14 cellular contexts compared by ENCODE assay signal in genomic region chr17:9512323-9513168, GRCh38.
DNase-seq lines count a peak whose midpoint lies in the region; ATAC-seq, FAIRE-seq and TF ChIP-seq lines count a peak whose summit lies in the region.
"Had no signal": no experiment of that assay in that cellular context is flagged by ENCODE, and none has a peak within 500 bp of the region (broad histone marks: within the 10 kb centered on the region; RNA-seq: fewer than 3 reads in every experiment).

No MANE protein-coding gene starts in this region.

- no peak overlapping the region for H3K4me2 ChIP-seq in mesenchymal stem cell (ENCODE audit: low read length, poor library complexity, severe bottlenecking)

- H4K8ac ChIP-seq in mesenchymal stem cell (ENCODE audit: low read length) = no peak overlapping the region

- no peaks in the 10 kb centered on the region for H3K27me3 ChIP-seq in mesenchymal stem cell (ENCODE audit: control insufficient read depth in 1 of 2, insufficient read depth in 1 of 2, low read length in 2 of 2)
- H3K27me3 ChIP-seq: suprapubic skin had no signal

- no peak overlapping the region for H3K18ac ChIP-seq in mesenchymal stem cell (ENCODE audit: low read depth in 1 of 2, low read length in 2 of 2)

- peaks cover 3% of the 10 kb centered on the region for H3K4me1 ChIP-seq in mesenchymal stem cell (ENCODE audit: control insufficient read depth, insufficient read depth, low read depth, low read length)
- H3K4me1 ChIP-seq: suprapubic skin had no signal

- H2BK12ac ChIP-seq in mesenchymal stem cell (ENCODE audit: low read length in 2 of 2) = no peak overlapping the region

- H2AK5ac ChIP-seq in mesenchymal stem cell (ENCODE audit: low read length, severe bottlenecking) = no peak overlapping the region

- H3K4me3 ChIP-seq in NB4 (ENCODE audit: low read depth, low read length) (no peak overlapping the region), cardiac fibroblast (replicated peaks in 1 of 2; ENCODE audit: low read depth in 2 of 2, low read length in 2 of 2) (no peak overlapping the region), mesenchymal stem cell (ENCODE audit: insufficient read depth in 1 of 2, low read depth in 1 of 2, low read length in 2 of 2) (no peak overlapping the region)
- H3K4me3 ChIP-seq: mucosa of descending colon, suprapubic skin had no signal

- no peaks in the 10 kb centered on the region for H3K36me3 ChIP-seq in mesenchymal stem cell (ENCODE audit: control insufficient read depth in 1 of 2, insufficient read depth in 2 of 2, low read depth in 1 of 2, low read length in 2 of 2)
- H3K36me3 ChIP-seq: suprapubic skin had no signal

- H3K14ac ChIP-seq in mesenchymal stem cell (ENCODE audit: low read length in 2 of 2) = no peak overlapping the region

- H3K27ac ChIP-seq in mesenchymal stem cell (ENCODE audit: low read length, poor library complexity, severe bottlenecking) (peak overlapping the region; percentile 32), substantia nigra (ENCODE audit: low read depth, low read length, poor library complexity, severe bottlenecking) (no peak overlapping the region)
- H3K27ac ChIP-seq: suprapubic skin had no signal

- H3K79me1 ChIP-seq in mesenchymal stem cell (replicated peaks; ENCODE audit: low read length, poor library complexity, severe bottlenecking) = peaks cover 7% of the 10 kb centered on the region

- no peak overlapping the region for H3K23ac ChIP-seq in mesenchymal stem cell (ENCODE audit: low read length in 2 of 2)

- no peak for TF ChIP-seq CTCF in NB4 (IDR thresholded peaks at IDR 0.05; ENCODE audit: low read depth, low read length)
- TF ChIP-seq CTCF in cardiac fibroblast (IDR thresholded peaks at IDR 0.05; ENCODE audit: low read depth, low read length) = no peak

- peak; percentile 96 for FAIRE-seq in H54 (lab: Jason Lieb, UNC)

- H3K9me3 ChIP-seq in mesenchymal stem cell (ENCODE audit: control insufficient read depth, low read length) = peaks cover 23% of the 10 kb centered on the region

- no peak overlapping the region for H2AFZ ChIP-seq in mesenchymal stem cell (ENCODE audit: low read depth, low read length)

- H3K9ac ChIP-seq in mesenchymal stem cell (ENCODE audit: low read length) = no peak overlapping the region

- H2BK120ac ChIP-seq in mesenchymal stem cell (ENCODE audit: low read depth, low read length) = no peak overlapping the region

- no peak for TF ChIP-seq POLR2A in H54 (IDR thresholded peaks at IDR 0.05; ENCODE audit: low read depth, low read length)
- no peak for TF ChIP-seq POLR2A in NB4 (IDR thresholded peaks at IDR 0.05; ENCODE audit: extremely low read depth, insufficient read length)

- no peak overlapping the region for H2BK5ac ChIP-seq in mesenchymal stem cell (ENCODE audit: low read depth, low read length, poor library complexity, severe bottlenecking)

- no peak overlapping the region for H4K91ac ChIP-seq in mesenchymal stem cell (ENCODE audit: low read length)

- no peak for ATAC-seq in HG02884 (IDR thresholded peaks at IDR 0.05; ENCODE audit: unreplicated experiment)
- ATAC-seq: mucosa of descending colon had no signal

- H3K4ac ChIP-seq in mesenchymal stem cell (ENCODE audit: low read depth in 1 of 2, low read length in 2 of 2) = no peak overlapping the region

- no peak overlapping the region for H2BK15ac ChIP-seq in mesenchymal stem cell (ENCODE audit: low read depth, poor library complexity, severe bottlenecking)

- DNase-seq in H54 (ENCODE audit: insufficient read length, low spot score) (no peak), NB4 (ENCODE audit: low read depth) (peak; percentile 49), cardiac fibroblast (ENCODE audit: low read depth in 2 of 2) (peak; percentile 42 to 86), mesenchymal stem cell (peak; percentile 73), substantia nigra (lab: John Stamatoyannopoulos, UW) (no peak), NCI-H748 (lab: John Stamatoyannopoulos, UW; ENCODE audit: unreplicated experiment) (no peak)
- DNase-seq in activated CD4-positive, CD25-positive, alpha-beta regulatory T cell (lab: John Stamatoyannopoulos, UW) = no peak
- DNase-seq: activated CD4-positive, alpha-beta T cell treated with anti-CD3 and anti-CD28 coated beads for 1 hour; activated effector memory CD4-positive, alpha-beta T cell treated with anti-CD3 and anti-CD28 coated beads, Interleukin-2, amount 50 U/mL, for 16 hours; Calu3; mucosa of descending colon; SIG-M5 had no signal

- 42% methylated on average over 3 of the region's 4 CpGs for WGBS in mesenchymal stem cell

Comparison
In these comparisons a context has a peak if more than half of its experiments do, and no peak if none do; other contexts are left out.
1. DNase-seq: peak in NB4 (single experiment), cardiac fibroblast (2 of 2) and mesenchymal stem cell (single experiment); none in H54 (single experiment), substantia nigra (0 of 49), activated CD4-positive, CD25-positive, alpha-beta regulatory T cell (0 of 4) and NCI-H748 (single experiment).